In the genomic region with DNA sequence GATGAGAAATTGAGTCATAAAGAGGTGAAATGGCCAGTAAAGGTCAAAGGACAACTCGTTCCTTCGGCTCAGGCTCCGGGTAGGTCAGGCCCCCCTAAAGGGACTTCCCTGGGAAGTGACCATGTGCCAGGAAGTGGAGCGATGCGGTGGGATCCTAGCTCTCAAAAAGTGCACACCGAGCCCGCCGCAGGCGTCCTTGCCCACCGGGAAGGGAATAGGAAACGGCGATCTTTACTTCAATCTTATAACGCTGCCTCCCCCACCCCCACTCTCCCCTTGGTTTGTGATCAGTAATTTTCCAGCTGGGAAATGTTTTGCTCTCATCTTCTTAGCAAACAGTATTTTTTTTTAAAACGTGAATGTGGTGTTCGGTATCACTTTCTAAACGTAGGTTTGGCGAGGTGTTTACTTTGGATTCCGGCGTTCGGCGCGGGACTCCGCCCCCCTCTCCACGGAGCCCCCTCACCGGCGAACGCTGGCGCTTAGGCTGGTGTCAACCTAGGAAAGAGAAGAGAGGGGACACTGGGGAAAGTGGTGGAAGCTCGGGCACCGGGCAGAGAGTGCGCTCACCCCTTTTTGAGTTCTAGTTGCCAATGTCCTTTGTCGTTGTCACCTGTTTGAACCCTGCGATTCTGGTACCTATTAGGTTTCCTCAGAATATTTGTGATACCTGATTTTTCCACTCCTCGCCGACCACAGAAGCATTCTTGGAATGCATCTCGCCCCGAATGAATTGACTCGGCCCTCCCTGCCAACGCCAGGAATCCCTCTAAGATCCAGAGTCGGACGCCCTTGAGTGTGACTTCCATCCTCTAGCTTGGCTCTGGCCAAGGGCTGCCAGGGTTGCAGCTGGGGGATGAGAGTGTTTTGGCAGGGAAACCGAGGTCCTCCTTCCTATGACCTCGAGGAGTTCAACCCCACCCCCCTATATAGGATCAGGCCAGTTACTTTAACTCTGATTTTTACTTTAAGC, we compare ENCODE assay signal across 8 cellular contexts. TPM values are rescaled to one million over a fixed set of nuclear protein-coding genes. Genes with fewer than 3 reads are reported as not detected.
DNase-seq lines count a peak whose midpoint lies in the region; ATAC-seq, FAIRE-seq and TF ChIP-seq lines count a peak whose summit lies in the region.

No MANE protein-coding gene starts in this region.

- no peaks in the 10 kb centered on the region for H3K36me3 Mint-ChIP-seq in CD8-positive, alpha-beta T cell
- no peaks in the 10 kb centered on the region for H3K36me3 Mint-ChIP-seq in activated CD8-positive, alpha-beta T cell treated with anti-CD3 and anti-CD28 coated beads for 36 hours (ENCODE audit: low read depth)
- peaks cover 12% of the 10 kb centered on the region for H3K36me3 Mint-ChIP-seq in osteocyte (ENCODE audit: unreplicated experiment)

- TF ChIP-seq POLR2A in GM12891 (IDR thresholded peaks at IDR 0.05; ENCODE audit: low read depth, low read length), result no peak

- POLR2A ChIA-PET in CD8-positive, alpha-beta T cell (lab: Charles Lee), result no interaction called here
- POLR2A ChIA-PET in activated CD8-positive, alpha-beta T cell treated with anti-CD3 and anti-CD28 coated beads for 36 hours (lab: Charles Lee), result no interaction called here
- POLR2A ChIA-PET in HEK293T (lab: Yijun Ruan, JAX), result no interaction called here

- no peak for DNase-seq in CD8-positive, alpha-beta T cell
- DNase-seq in activated CD8-positive, alpha-beta T cell treated with anti-CD3 and anti-CD28 coated beads for 36 hours, result no peak
- DNase-seq in left ventricle myocardium inferior (peak; percentile 34), osteocyte (ENCODE audit: extremely low spot score, unreplicated experiment) (no peak), HEK293T (ENCODE audit: extremely low spot score) (no peak), DMS114 treated with DMSO at 0.1 percent for 48 hours (lab: John Stamatoyannopoulos, UW; ENCODE audit: unreplicated experiment) (no peak), GM12891 (ENCODE audit: insufficient read length, low spot score) (no peak)

- no peak for ATAC-seq in CD8-positive, alpha-beta T cell
- ATAC-seq in activated CD8-positive, alpha-beta T cell treated with anti-CD3 and anti-CD28 coated beads for 36 hours, result no peak
- ATAC-seq in HG03521 (IDR thresholded peaks at IDR 0.05; ENCODE audit: unreplicated experiment), result no peak

- peak overlapping the region; percentile 47 for H3K4me3 Mint-ChIP-seq in CD8-positive, alpha-beta T cell
- H3K4me3 Mint-ChIP-seq in activated CD8-positive, alpha-beta T cell treated with anti-CD3 and anti-CD28 coated beads for 36 hours, result peak overlapping the region; percentile 27
- peak overlapping the region; percentile 87 for H3K4me3 Mint-ChIP-seq in osteocyte (ENCODE audit: unreplicated experiment)

- CTCF ChIA-PET in CD8-positive, alpha-beta T cell (lab: Charles Lee), result no interaction called here
- CTCF ChIA-PET in activated CD8-positive, alpha-beta T cell treated with anti-CD3 and anti-CD28 coated beads for 36 hours (lab: Charles Lee), result no interaction called here
- CTCF ChIA-PET in HEK293T (lab: Yijun Ruan, JAX), result interaction anchor here (0.6 kb wide), 1 partner anchor 1664 kb away, joined by 7 read pairs; no protein-coding TSS in a partner anchor

- intact Hi-C loops in CD8-positive, alpha-beta T cell (cut with DNase I, micrococcal nuclease), result no loop called here
- intact Hi-C loops in activated CD8-positive, alpha-beta T cell treated with anti-CD3 and anti-CD28 coated beads for 36 hours (cut with micrococcal nuclease), result loop anchor here (10.0 kb wide), 1 partner anchor 57 kb away; no protein-coding TSS in a partner anchor
- intact Hi-C loops in left ventricle myocardium inferior (cut with micrococcal nuclease), result no loop called here

- peaks cover 14% of the 10 kb centered on the region for H3K4me1 Mint-ChIP-seq in CD8-positive, alpha-beta T cell (ENCODE audit: low read depth)
- peaks cover 8% of the 10 kb centered on the region for H3K4me1 Mint-ChIP-seq in activated CD8-positive, alpha-beta T cell treated with anti-CD3 and anti-CD28 coated beads for 36 hours (ENCODE audit: low read depth)
- peaks cover 32% of the 10 kb centered on the region for H3K4me1 Mint-ChIP-seq in osteocyte (ENCODE audit: unreplicated experiment)

- no peaks in the 10 kb centered on the region for H3K9me3 ChIP-seq in CD8-positive, alpha-beta T cell (ENCODE audit: low read length)
- H3K9me3 ChIP-seq in left ventricle myocardium inferior (replicated peaks), result no peaks in the 10 kb centered on the region

- H3K9me3 Mint-ChIP-seq in CD8-positive, alpha-beta T cell, result no peaks in the 10 kb centered on the region
- H3K9me3 Mint-ChIP-seq in activated CD8-positive, alpha-beta T cell treated with anti-CD3 and anti-CD28 coated beads for 36 hours, result no peaks in the 10 kb centered on the region
- H3K9me3 Mint-ChIP-seq in osteocyte (ENCODE audit: unreplicated experiment), result no peaks in the 10 kb centered on the region

- no peaks in the 10 kb centered on the region for H3K4me1 ChIP-seq in CD8-positive, alpha-beta T cell (ENCODE audit: insufficient read depth, low read length)
- peaks cover 53% of the 10 kb centered on the region for H3K4me1 ChIP-seq in left ventricle myocardium inferior

- FAIRE-seq in GM12891 (lab: Jason Lieb, UNC), result no peak

- H3K27ac ChIP-seq in CD8-positive, alpha-beta T cell (ENCODE audit: low read depth, low read length), result no peak overlapping the region
- peak overlapping the region; percentile 98 for H3K27ac ChIP-seq in left ventricle myocardium inferior (replicated peaks)

- no peak overlapping the region for H3K27ac Mint-ChIP-seq in CD8-positive, alpha-beta T cell
- H3K27ac Mint-ChIP-seq in activated CD8-positive, alpha-beta T cell treated with anti-CD3 and anti-CD28 coated beads for 36 hours, result no peak overlapping the region
- peak overlapping the region; percentile 100 for H3K27ac Mint-ChIP-seq in osteocyte (ENCODE audit: unreplicated experiment)

- H3K27me3 ChIP-seq in CD8-positive, alpha-beta T cell (ENCODE audit: insufficient read depth, low read length), result no peaks in the 10 kb centered on the region
- no peaks in the 10 kb centered on the region for H3K27me3 ChIP-seq in left ventricle myocardium inferior (ENCODE audit: low read depth)

- no peaks in the 10 kb centered on the region for H3K36me3 ChIP-seq in CD8-positive, alpha-beta T cell (ENCODE audit: insufficient read depth, low read length)
- peaks cover 8% of the 10 kb centered on the region for H3K36me3 ChIP-seq in left ventricle myocardium inferior

- no peak overlapping the region for H3K4me3 ChIP-seq in CD8-positive, alpha-beta T cell (ENCODE audit: low read depth, low read length)
- peak overlapping the region; percentile 77 for H3K4me3 ChIP-seq in left ventricle myocardium inferior

- TF ChIP-seq CTCF in CD8-positive, alpha-beta T cell (IDR thresholded peaks at IDR 0.05), result no peak
- no peak for TF ChIP-seq CTCF in activated CD8-positive, alpha-beta T cell treated with anti-CD3 and anti-CD28 coated beads for 36 hours (IDR thresholded peaks at IDR 0.05)
- no peak for TF ChIP-seq CTCF in left ventricle myocardium inferior (IDR thresholded peaks at IDR 0.05; ENCODE audit: borderline replicate concordance)
- TF ChIP-seq CTCF in osteocyte (IDR thresholded peaks at IDR 0.05), result no peak

- peaks cover 42% of the 10 kb centered on the region for H3K27me3 Mint-ChIP-seq in CD8-positive, alpha-beta T cell (ENCODE audit: low read depth)
- H3K27me3 Mint-ChIP-seq in activated CD8-positive, alpha-beta T cell treated with anti-CD3 and anti-CD28 coated beads for 36 hours, result peaks cover 57% of the 10 kb centered on the region
- peaks cover 6% of the 10 kb centered on the region for H3K27me3 Mint-ChIP-seq in osteocyte (ENCODE audit: unreplicated experiment)

TF ChIP-seq in HEK293T, 16 proteins besides CTCF, POLR2A, EP300 and RAD21:
- TF ChIP-seq ELF4 (IDR thresholded peaks at IDR 0.05), result no peak
- no peak for TF ChIP-seq FOXA1 (IDR thresholded peaks at IDR 0.05)
- TF ChIP-seq TARDBP (IDR thresholded peaks at IDR 0.05), result no peak
- no peak for TF ChIP-seq BHLHE40 (IDR thresholded peaks at IDR 0.05; ENCODE audit: borderline replicate concordance)
- TF ChIP-seq LEF1 (IDR thresholded peaks at IDR 0.05; ENCODE audit: borderline replicate concordance), result no peak
TF ChIP-seq in HEK293T: peak in this region for 0.

TF ChIP-seq in GM12891, 5 proteins besides CTCF, POLR2A, EP300 and RAD21:
- no peak for TF ChIP-seq PAX5 (IDR thresholded peaks at IDR 0.05; ENCODE audit: insufficient read depth, low read length, severe bottlenecking)
- TF ChIP-seq TAF1 (IDR thresholded peaks at IDR 0.05; ENCODE audit: low read depth, low read length), result no peak
- no peak for TF ChIP-seq SPI1 (IDR thresholded peaks at IDR 0.05; ENCODE audit: low read depth, low read length)
- no peak for TF ChIP-seq POU2F2 (IDR thresholded peaks at IDR 0.05; ENCODE audit: low read depth, low read length)
- TF ChIP-seq POLR2AphosphoS5 (IDR thresholded peaks at IDR 0.05; ENCODE audit: low read depth, low read length), result no peak

RNA-seq across cellular contexts. Expression of a gene that starts 1.8 kb away (rescaled TPM):
- total RNA-seq in CD8-positive, alpha-beta T cell, result 1 to 10 TPM; 5.4 to 7.2 TPM
- 1 to 10 TPM; 1.6 to 1.7 TPM for total RNA-seq in activated CD8-positive, alpha-beta T cell treated with anti-CD3 and anti-CD28 coated beads for 36 hours
- total RNA-seq in left ventricle myocardium inferior (28.0 TPM), osteocyte (113 and 131 TPM in 2 replicates)
- polyA plus RNA-seq in GM12891 (2012; ENCODE audit: low read depth, missing spikeins), result 0.49 TPM

Comparison
In these comparisons a context has a peak if more than half of its experiments do, and no peak if none do; other contexts are left out.
1. H3K4me3 Mint-ChIP-seq: peak in every context shown above with its lines; median percentile 87 in osteocyte; 47 in CD8-positive, alpha-beta T cell; 27 in activated CD8-positive, alpha-beta T cell treated with anti-CD3 and anti-CD28 coated beads for 36 hours.